Comparison of ENCODE assay signal across 14 cellular contexts in the genomic region with DNA sequence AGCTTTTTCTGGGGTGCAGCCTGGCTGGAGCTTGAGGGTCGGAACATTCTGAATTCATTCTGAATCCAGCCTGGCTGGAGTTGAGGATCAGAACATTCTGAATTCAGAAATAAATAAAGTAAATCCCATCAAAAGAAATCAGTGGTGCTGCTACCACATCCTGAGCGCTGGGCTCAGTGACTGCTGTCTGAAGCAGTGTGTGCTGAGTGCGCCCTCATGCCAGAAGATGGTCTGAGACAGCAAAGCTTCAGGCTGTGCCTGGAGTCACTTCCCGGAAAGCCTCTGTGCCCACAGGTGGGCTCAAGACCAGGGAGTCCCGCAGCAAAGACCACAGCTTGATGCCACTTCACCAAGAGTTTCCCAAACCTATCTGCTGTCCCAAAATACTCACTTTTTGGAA.
"Had no signal": no experiment of that assay in that cellular context is flagged by ENCODE, and none has a peak within 500 bp of the region (broad histone marks: within the 10 kb centered on the region; RNA-seq: fewer than 3 reads in every experiment).

No MANE protein-coding gene starts in this region.

- H3K4me1 ChIP-seq: uterus had no signal

- DNase-seq: activated B cell treated with CpG ODN at 0.5 μM for 24 hours; activated CD4-positive, alpha-beta T cell treated with anti-CD3 and anti-CD28 coated beads, Interleukin-2, amount 10 ng/mL, durations not matched to agents 24 days and 14 days; activated naive CD4-positive, alpha-beta T cell; central memory CD4-positive, alpha-beta T cell; effector memory CD4-positive, alpha-beta T cell; erythroblast; mammary epithelial cell; stimulated activated CD4-positive, alpha-beta T cell treated with anti-CD3 and anti-CD28 coated beads, Interleukin-15, amount 100 ng/mL, for 24 hours; stimulated activated CD4-positive, alpha-beta T cell treated with anti-CD3 and anti-CD28 coated beads, Interleukin-4, amount 100 ng/mL, for 4 hours; stimulated activated naive CD8-positive, alpha-beta T cell treated with anti-CD3 and anti-CD28 coated beads, Interleukin-15, amount 100 ng/mL, for 72 hours; T-helper 17 cell; uterus had no signal

- H3K4me3 ChIP-seq: ovary, uterus had no signal

- H3K27me3 ChIP-seq: ovary, uterus had no signal

- ATAC-seq: left lobe of liver; stimulated activated naive CD8-positive, alpha-beta T cell treated with anti-CD3 and anti-CD28 coated beads, Interleukin-15, amount 100 ng/mL, for 72 hours; T-helper 17 cell had no signal

- H3K27ac ChIP-seq: uterus had no signal

- H3K36me3 ChIP-seq: ovary, uterus had no signal

- H3K9me3 ChIP-seq: ovary, uterus had no signal
